Comparison of ENCODE assay signal across 1 cellular context in genomic region chr1:109980324-109981127, GRCh38.
TF ChIP-seq lines count a peak whose summit lies in the region.

No MANE protein-coding gene starts in this region.

TF ChIP-seq in HepG2, 621 proteins besides CTCF, POLR2A, EP300 and RAD21 (continued from another document):
- 0 out of 2 replicates have a peak, but pooled peaks have one; percentile 1 for TF ChIP-seq CEBPB (IDR thresholded peaks at IDR 0.05; ENCODE audit: borderline replicate concordance, low read depth, low read length)
- TF ChIP-seq, protein P1, sequence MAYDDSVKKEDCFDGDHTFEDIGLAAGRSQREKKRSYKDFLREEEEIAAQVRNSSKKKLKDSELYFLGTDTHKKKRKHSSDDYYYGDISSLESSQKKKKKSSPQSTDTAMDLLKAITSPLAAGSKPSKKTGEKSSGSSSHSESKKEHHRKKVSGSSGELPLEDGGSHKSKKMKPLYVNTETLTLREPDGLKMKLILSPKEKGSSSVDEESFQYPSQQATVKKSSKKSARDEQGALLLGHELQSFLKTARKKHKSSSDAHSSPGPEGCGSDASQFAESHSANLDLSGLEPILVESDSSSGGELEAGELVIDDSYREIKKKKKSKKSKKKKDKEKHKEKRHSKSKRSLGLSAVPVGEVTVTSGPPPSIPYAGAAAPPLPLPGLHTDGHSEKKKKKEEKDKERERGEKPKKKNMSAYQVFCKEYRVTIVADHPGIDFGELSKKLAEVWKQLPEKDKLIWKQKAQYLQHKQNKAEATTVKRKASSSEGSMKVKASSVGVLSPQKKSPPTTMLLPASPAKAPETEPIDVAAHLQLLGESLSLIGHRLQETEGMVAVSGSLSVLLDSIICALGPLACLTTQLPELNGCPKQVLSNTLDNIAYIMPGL (CRISPR knock-in tag; IDR thresholded peaks at IDR 0.05; ENCODE audit: borderline replicate concordance in 1 of 2, low read depth in 1 of 2) = 0 out of 4 replicates have a peak, but pooled peaks of 1 of the 2 experiments have one; percentile 39
- TF ChIP-seq, protein P2, sequence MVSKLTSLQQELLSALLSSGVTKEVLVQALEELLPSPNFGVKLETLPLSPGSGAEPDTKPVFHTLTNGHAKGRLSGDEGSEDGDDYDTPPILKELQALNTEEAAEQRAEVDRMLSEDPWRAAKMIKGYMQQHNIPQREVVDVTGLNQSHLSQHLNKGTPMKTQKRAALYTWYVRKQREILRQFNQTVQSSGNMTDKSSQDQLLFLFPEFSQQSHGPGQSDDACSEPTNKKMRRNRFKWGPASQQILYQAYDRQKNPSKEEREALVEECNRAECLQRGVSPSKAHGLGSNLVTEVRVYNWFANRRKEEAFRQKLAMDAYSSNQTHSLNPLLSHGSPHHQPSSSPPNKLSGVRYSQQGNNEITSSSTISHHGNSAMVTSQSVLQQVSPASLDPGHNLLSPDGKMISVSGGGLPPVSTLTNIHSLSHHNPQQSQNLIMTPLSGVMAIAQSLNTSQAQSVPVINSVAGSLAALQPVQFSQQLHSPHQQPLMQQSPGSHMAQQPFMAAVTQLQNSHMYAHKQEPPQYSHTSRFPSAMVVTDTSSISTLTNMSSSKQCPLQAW (CRISPR knock-in tag; IDR thresholded peaks at IDR 0.05) = 0 out of 2 replicates have a peak, but pooled peaks have one; percentile 45
- 0 out of 2 replicates have a peak, but pooled peaks have one; percentile 43 for TF ChIP-seq MEIS2 (CRISPR knock-in tag; IDR thresholded peaks at IDR 0.05)
- peak; percentile 20; the same call in 1 of the 2 replicates for TF ChIP-seq SOX5 (CRISPR knock-in tag; IDR thresholded peaks at IDR 0.05; ENCODE audit: borderline replicate concordance)
- TF ChIP-seq HNRNPL (IDR thresholded peaks at IDR 0.05; ENCODE audit: low read depth, low read length) = peak; percentile 91
- TF ChIP-seq ZNF333 (CRISPR knock-in tag; IDR thresholded peaks at IDR 0.05; ENCODE audit: borderline replicate concordance) = no peak
- no peak for TF ChIP-seq ZC3H4 (CRISPR knock-in tag; IDR thresholded peaks at IDR 0.05; ENCODE audit: borderline replicate concordance)
- no peak for TF ChIP-seq CENPBD1 (CRISPR knock-in tag; IDR thresholded peaks at IDR 0.05; ENCODE audit: borderline replicate concordance, low read depth)
